In the genomic region with DNA sequence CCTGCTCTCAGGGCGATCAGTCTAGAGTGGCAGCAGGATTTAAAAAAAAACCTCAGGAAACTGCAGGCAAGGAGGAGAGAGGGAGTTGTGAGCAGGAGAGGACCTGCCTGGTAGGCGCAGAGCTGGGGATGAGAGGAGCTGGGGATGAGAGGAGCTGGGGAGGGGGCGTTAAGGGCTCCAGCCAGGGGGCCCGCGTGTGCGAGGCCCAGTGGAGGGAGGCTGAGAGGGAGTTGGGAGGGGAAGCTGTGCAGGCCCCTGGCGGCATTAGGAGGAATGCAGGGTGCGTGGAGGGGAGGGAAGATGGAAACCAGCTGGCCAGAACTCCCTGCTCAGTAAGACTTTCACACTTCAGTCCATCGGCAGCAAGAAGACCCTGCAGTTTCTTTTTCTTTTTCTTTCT, we compare ENCODE assay signal across 16 cellular contexts. TPM values are rescaled to one million over a fixed set of nuclear protein-coding genes. Genes with fewer than 3 reads are reported as not detected.
DNase-seq lines count a peak whose midpoint lies in the region; ATAC-seq, FAIRE-seq and TF ChIP-seq lines count a peak whose summit lies in the region.
"Had no signal": no experiment of that assay in that cellular context is flagged by ENCODE, and none has a peak within 500 bp of the region (broad histone marks: within the 10 kb centered on the region; RNA-seq: fewer than 3 reads in every experiment).

No MANE protein-coding gene starts in this region.

- peaks cover 7% of the 10 kb centered on the region for H3K4me1 ChIP-seq in ovary (ENCODE audit: insufficient read depth)
- H3K4me1 ChIP-seq: SJCRH30, spleen had no signal

- H3K9me3 Mint-ChIP-seq in glutamatergic neuron (ENCODE audit: unreplicated experiment): peaks cover 7% of the 10 kb centered on the region
- no peaks in the 10 kb centered on the region for H3K9me3 Mint-ChIP-seq in activated T-cell treated with anti-CD3 and anti-CD28 coated beads, Interleukin-2, amount 50 U/mL, for 72 hours
- H3K9me3 Mint-ChIP-seq: activated naive CD4-positive, alpha-beta T cell treated with anti-CD3 and anti-CD28 coated beads, Interleukin-2, amount 10 ng/mL, durations not matched to agents 7 days and 5 days had no signal

- H3K27ac ChIP-seq in WERI-Rb-1 (peak overlapping the region; percentile 84), ovary (peak overlapping the region in 1 of 2 donors; percentile 32)
- H3K27ac ChIP-seq: KMS-11, SJCRH30, spleen had no signal

- ATAC-seq in HG02973 (IDR thresholded peaks at IDR 0.05; ENCODE audit: unreplicated experiment) (no peak), HG03565 (IDR thresholded peaks at IDR 0.05; ENCODE audit: unreplicated experiment) (no peak)
- no peak for ATAC-seq in activated T-cell treated with anti-CD3 and anti-CD28 coated beads, Interleukin-2, amount 50 U/mL, for 72 hours (replicated peaks in 1 of 2)
- ATAC-seq: GM12878 had no signal

- no peak for TF ChIP-seq POLR2A in ovary (IDR thresholded peaks at IDR 0.05)

- peak overlapping the region; percentile 65 for H3K27ac Mint-ChIP-seq in glutamatergic neuron (ENCODE audit: unreplicated experiment)
- no peak overlapping the region for H3K27ac Mint-ChIP-seq in activated T-cell treated with anti-CD3 and anti-CD28 coated beads, Interleukin-2, amount 50 U/mL, for 72 hours
- H3K27ac Mint-ChIP-seq: activated naive CD4-positive, alpha-beta T cell treated with anti-CD3 and anti-CD28 coated beads, Interleukin-2, amount 10 ng/mL, durations not matched to agents 7 days and 5 days had no signal

- H3K4me3 ChIP-seq in AG10803 (ENCODE audit: low read length) (no peak overlapping the region), WERI-Rb-1 (ENCODE audit: low read depth, low read length) (no peak overlapping the region), ovary (no peak overlapping the region)
- H3K4me3 ChIP-seq: GM12878, SJCRH30, spleen had no signal

- no peak for TF ChIP-seq EP300 in ovary (IDR thresholded peaks at IDR 0.05)

- H3K4me1 Mint-ChIP-seq in glutamatergic neuron (ENCODE audit: low read depth, unreplicated experiment): peaks cover 17% of the 10 kb centered on the region
- H3K4me1 Mint-ChIP-seq in activated T-cell treated with anti-CD3 and anti-CD28 coated beads, Interleukin-2, amount 50 U/mL, for 72 hours (ENCODE audit: low read depth): no peaks in the 10 kb centered on the region
- H3K4me1 Mint-ChIP-seq: activated naive CD4-positive, alpha-beta T cell treated with anti-CD3 and anti-CD28 coated beads, Interleukin-2, amount 10 ng/mL, durations not matched to agents 7 days and 5 days had no signal

- H3K27me3 ChIP-seq in WERI-Rb-1 (ENCODE audit: insufficient read depth, low read depth, severe bottlenecking): no peaks in the 10 kb centered on the region
- no peaks in the 10 kb centered on the region for H3K27me3 ChIP-seq in ovary
- H3K27me3 ChIP-seq: SJCRH30 had no signal

- peak; percentile 51 for TF ChIP-seq CTCF in AG10803 (conservative IDR thresholded peaks at IDR 0.05; ENCODE audit: low read length)
- TF ChIP-seq CTCF in WERI-Rb-1 (IDR thresholded peaks at IDR 0.05; ENCODE audit: low read depth, low read length): peak; percentile 61
- TF ChIP-seq CTCF in glutamatergic neuron (IDR thresholded peaks at IDR 0.05; ENCODE audit: partially characterized antibody, unreplicated experiment): peak; percentile 11
- peak; percentile 29 to 53 (median 31) for TF ChIP-seq CTCF in ovary (IDR thresholded peaks at IDR 0.05)

- H3K36me3 Mint-ChIP-seq in glutamatergic neuron (ENCODE audit: unreplicated experiment): no peaks in the 10 kb centered on the region
- H3K36me3 Mint-ChIP-seq in activated T-cell treated with anti-CD3 and anti-CD28 coated beads, Interleukin-2, amount 50 U/mL, for 72 hours (ENCODE audit: insufficient read depth in 2 of 2): peaks cover 0 to 2% of the 10 kb centered on the region in 2 donors
- H3K36me3 Mint-ChIP-seq: activated naive CD4-positive, alpha-beta T cell treated with anti-CD3 and anti-CD28 coated beads, Interleukin-2, amount 10 ng/mL, durations not matched to agents 7 days and 5 days had no signal

- FAIRE-seq in GM19239 (lab: Jason Lieb, UNC): no peak
- FAIRE-seq: endothelial cell of umbilical vein, GM12878 had no signal

- H3K4me3 Mint-ChIP-seq in glutamatergic neuron (ENCODE audit: unreplicated experiment): no peak overlapping the region
- no peak overlapping the region for H3K4me3 Mint-ChIP-seq in activated T-cell treated with anti-CD3 and anti-CD28 coated beads, Interleukin-2, amount 50 U/mL, for 72 hours
- H3K4me3 Mint-ChIP-seq: activated naive CD4-positive, alpha-beta T cell treated with anti-CD3 and anti-CD28 coated beads, Interleukin-2, amount 10 ng/mL, durations not matched to agents 7 days and 5 days had no signal

- peaks cover 10% of the 10 kb centered on the region for H3K27me3 Mint-ChIP-seq in glutamatergic neuron (ENCODE audit: unreplicated experiment)
- H3K27me3 Mint-ChIP-seq in activated T-cell treated with anti-CD3 and anti-CD28 coated beads, Interleukin-2, amount 50 U/mL, for 72 hours (ENCODE audit: low read depth): no peaks in the 10 kb centered on the region
- H3K27me3 Mint-ChIP-seq: activated naive CD4-positive, alpha-beta T cell treated with anti-CD3 and anti-CD28 coated beads, Interleukin-2, amount 10 ng/mL, durations not matched to agents 7 days and 5 days had no signal

- H3K36me3 ChIP-seq in WERI-Rb-1: peaks cover 51% of the 10 kb centered on the region
- no peaks in the 10 kb centered on the region for H3K36me3 ChIP-seq in ovary
- H3K36me3 ChIP-seq: spleen had no signal

- DNase-seq in AG10803 (ENCODE audit: low read depth) (peak; percentile 49), WERI-Rb-1 (peak; percentile 76), glutamatergic neuron (peak; percentile 49), ovary (peak; percentile 69 to 82 (median 77)), GM19239 (ENCODE audit: insufficient read length, low spot score) (no peak)
- no peak for DNase-seq in activated T-cell treated with anti-CD3 and anti-CD28 coated beads, Interleukin-2, amount 50 U/mL, for 72 hours
- DNase-seq: activated CD4-positive, CD25-positive, alpha-beta regulatory T cell treated with anti-CD3 and anti-CD28 coated beads, Interleukin-2, amount 50 U/mL, for 72 hours; activated naive CD4-positive, alpha-beta T cell treated with anti-CD3 and anti-CD28 coated beads, Interleukin-2, amount 10 ng/mL, durations not matched to agents 7 days and 5 days; NCI-H446 treated with DMSO at 0.1 percent for 48 hours; SJCRH30; spleen had no signal

- 9 to 19% (median 10%) methylated on average over 9 of the region's 9 CpGs for WGBS in ovary, 3 donors

- intact Hi-C loops in ovary (cut with DNase I): no loop called here

- H3K9me3 ChIP-seq in WERI-Rb-1 (ENCODE audit: severe bottlenecking) (peaks cover 4% of the 10 kb centered on the region), ovary (no peaks in the 10 kb centered on the region)
- H3K9me3 ChIP-seq: SJCRH30, spleen had no signal

RNA-seq across cellular contexts. Expression of a gene that starts 45.2 kb away (rescaled TPM):
- total RNA-seq in glutamatergic neuron (ENCODE audit: unreplicated experiment): 9.3 TPM
- 1 to 10 TPM in 3 of 7 donors, under 1 TPM in 4; 0.12 to 4.2 (median 0.96) TPM for total RNA-seq in ovary
- polyA plus RNA-seq in ovary: 1 to 10 TPM in 1 of 2 donors, under 1 TPM in 1; 0.98 to 1.5 TPM
- total RNA-seq in activated T-cell treated with anti-CD3 and anti-CD28 coated beads, Interleukin-2, amount 50 U/mL, for 72 hours: under 1 TPM; 0.12 to 0.17 TPM
- total RNA-seq: GM12878 had no signal

RNA-seq across cellular contexts. Expression of a gene that starts 48.1 kb away (rescaled TPM):
- total RNA-seq in glutamatergic neuron (ENCODE audit: unreplicated experiment) (312 TPM), ovary (10 to 100 TPM in 6 of 7 donors, 1 to 10 TPM in 1; 3.6 to 46.7 (median 29.5) TPM)
- polyA plus RNA-seq in ovary: 10 to 100 TPM in 1 of 2 donors, 1 to 10 TPM in 1; 8.1 to 15.5 TPM
- total RNA-seq in activated T-cell treated with anti-CD3 and anti-CD28 coated beads, Interleukin-2, amount 50 U/mL, for 72 hours: 10 to 100 TPM; 18.7 to 28.1 TPM

Comparison
In these comparisons a context has a peak if more than half of its experiments do, and no peak if none do; other contexts are left out.
1. DNase-seq: peak in AG10803 (single experiment), WERI-Rb-1 (single experiment), glutamatergic neuron (single experiment) and ovary (5 of 5); none in GM19239 (single experiment) and activated T-cell treated with anti-CD3 and anti-CD28 coated beads, Interleukin-2, amount 50 U/mL, for 72 hours (0 of 2).
2. CTCF ChIP-seq: peak in every context shown above with its lines; median percentile 61 in WERI-Rb-1; 51 in AG10803; 31 in ovary; 11 in glutamatergic neuron.